In genomic region chr9:83280259-83280658, GRCh38 we compare ENCODE assay signal across 20 cellular contexts.
A peak's percentile ranks its signal among the peaks of the same experiment; 100 is the strongest.
DNase-seq lines count a peak whose midpoint lies in the region; ATAC-seq and TF ChIP-seq lines count a peak whose summit lies in the region.
"Had no signal": no experiment of that assay in that cellular context is flagged by ENCODE, and none has a peak within 500 bp of the region (broad histone marks: within the 10 kb centered on the region; RNA-seq: fewer than 3 reads in every experiment).

No MANE protein-coding gene starts in this region.

- TF ChIP-seq POLR2A in adrenal gland (IDR thresholded peaks at IDR 0.05): no peak

- in situ Hi-C loops in GM23248 (cut with MboI): no loop called here

- intact Hi-C loops in adrenal gland (cut with DNase I): no loop called here

- peaks cover 26% of the 10 kb centered on the region for H3F3A ChIP-seq in GM23248 (ENCODE audit: insufficient read depth)

- no peaks in the 10 kb centered on the region for H3K9me3 Mint-ChIP-seq in nephron progenitor cell
- H3K9me3 Mint-ChIP-seq: neural crest cell had no signal

- no peak overlapping the region for H3K4me3 ChIP-seq in AG09309 (ENCODE audit: control insufficient read depth, low read depth, low read length)
- H3K4me3 ChIP-seq in GM23248: no peak overlapping the region
- H3K4me3 ChIP-seq in adrenal gland: no peak overlapping the region
- H3K4me3 ChIP-seq: body of pancreas, lower lobe of right lung, right lobe of liver, thyroid gland had no signal

- H3K79me2 ChIP-seq in GM23248 (ENCODE audit: insufficient read depth): no peaks in the 10 kb centered on the region

- no peaks in the 10 kb centered on the region for H3K9me3 ChIP-seq in GM23248 (ENCODE audit: low read depth)
- H3K9me3 ChIP-seq in adrenal gland (replicated peaks in 1 of 3): no peaks in the 10 kb centered on the region
- H3K9me3 ChIP-seq: body of pancreas, lower lobe of right lung, right lobe of liver, thyroid gland had no signal

- peaks cover under 1% of the 10 kb centered on the region for H3K27me3 Mint-ChIP-seq in nephron progenitor cell (ENCODE audit: low read depth, poor library complexity)

- H4K20me1 ChIP-seq in GM23248 (ENCODE audit: insufficient read depth): no peaks in the 10 kb centered on the region

- ATAC-seq in GM18909 (IDR thresholded peaks at IDR 0.05; ENCODE audit: poor library complexity, unreplicated experiment): no peak
- ATAC-seq: right lobe of liver had no signal

- H3K4me1 ChIP-seq in GM23248 (ENCODE audit: insufficient read depth) (peaks cover 22% of the 10 kb centered on the region), adrenal gland (replicated peaks in 1 of 2) (peaks cover 13 to 22% of the 10 kb centered on the region in 2 donors)
- H3K4me1 ChIP-seq: right lobe of liver had no signal

- H3K36me3 ChIP-seq in GM23248 (ENCODE audit: low read depth) (no peaks in the 10 kb centered on the region), adrenal gland (replicated peaks in 1 of 2) (no peaks in the 10 kb centered on the region)
- H3K36me3 ChIP-seq: lower lobe of right lung, right lobe of liver, thyroid gland had no signal

- peaks cover 11% of the 10 kb centered on the region for H3K4me1 Mint-ChIP-seq in nephron progenitor cell

- H3K4me2 ChIP-seq in GM23248 (ENCODE audit: unreplicated experiment): no peak overlapping the region

- H3K27ac Mint-ChIP-seq in nephron progenitor cell: no peak overlapping the region

- no peaks in the 10 kb centered on the region for H3K27me3 ChIP-seq in GM23248 (replicated peaks; ENCODE audit: insufficient read depth)
- H3K27me3 ChIP-seq in adrenal gland: no peaks in the 10 kb centered on the region
- H3K27me3 ChIP-seq: body of pancreas, right lobe of liver, thyroid gland had no signal

- TF ChIP-seq CTCF in AG09309 (IDR thresholded peaks at IDR 0.05; ENCODE audit: control insufficient read depth, insufficient read depth, low read depth, low read length, missing control alignments) (no peak), adrenal gland (IDR thresholded peaks at IDR 0.05) (no peak), nephron progenitor cell (IDR thresholded peaks at IDR 0.05) (no peak)

- WGBS in GM23248 (ENCODE audit: low coverage in 1 of 2, low lambda C conversion rate in 2 of 2, missing lambda C conversion rate in 2 of 2), 2 experiments: 52 to 60% methylated on average over 5 of the region's 5 CpGs
- WGBS in adrenal gland, 4 donors: 81 to 83% (median 83%) methylated on average over 5 of the region's 5 CpGs

- DNase-seq in AG09309 (ENCODE audit: low read depth) (peak; percentile 3), GM23248 (peak; percentile 67), adrenal gland (peak in 5 of 7 donors; percentile 25 to 51 (median 34)), iris pigment epithelial cell (ENCODE audit: low read depth) (peak; percentile 9), nephron progenitor cell (no peak), NCI-H2081 treated with DMSO at 0.1 percent for 48 hours (lab: John Stamatoyannopoulos, UW) (no peak), T1000 (lab: John Stamatoyannopoulos, UW) (no peak)
- DNase-seq: activated gamma-delta T cell treated with Interleukin-2 at 50 U/mL for 16 hours; AML-193; DMS153; KBM-7; lower lobe of right lung; NCI-H1436 treated with DMSO at 0.1 percent for 48 hours; NCI-H446 treated with DMSO at 0.1 percent for 48 hours; right lobe of liver; stimulated activated CD4-positive, alpha-beta T cell treated with anti-CD3 and anti-CD28 coated beads, Interleukin-4, amount 100 ng/mL, for 1 hour had no signal

- H2AFZ ChIP-seq in GM23248: no peak overlapping the region

- H3K36me3 Mint-ChIP-seq in nephron progenitor cell (ENCODE audit: low read depth): no peaks in the 10 kb centered on the region

- H3K9ac ChIP-seq in GM23248: no peak overlapping the region

- no peaks in the 10 kb centered on the region for H3K9me2 ChIP-seq in GM23248 (ENCODE audit: insufficient read depth)

- no peak overlapping the region for H3K4me3 Mint-ChIP-seq in nephron progenitor cell
- H3K4me3 Mint-ChIP-seq: neural crest cell had no signal

- no peak overlapping the region for H3K27ac ChIP-seq in GM23248
- H3K27ac ChIP-seq in adrenal gland: peak overlapping the region in 1 of 5 donors; percentile 22
- H3K27ac ChIP-seq: lower lobe of right lung, right lobe of liver had no signal

Comparison
In these comparisons a context has a peak if more than half of its experiments do, and no peak if none do; other contexts are left out.
1. DNase-seq: peak in AG09309 (single experiment), GM23248 (single experiment), adrenal gland (5 of 7) and iris pigment epithelial cell (single experiment); none in nephron progenitor cell (single experiment), NCI-H2081 treated with DMSO at 0.1 percent for 48 hours (single experiment) and T1000 (single experiment).